In the genomic region with DNA sequence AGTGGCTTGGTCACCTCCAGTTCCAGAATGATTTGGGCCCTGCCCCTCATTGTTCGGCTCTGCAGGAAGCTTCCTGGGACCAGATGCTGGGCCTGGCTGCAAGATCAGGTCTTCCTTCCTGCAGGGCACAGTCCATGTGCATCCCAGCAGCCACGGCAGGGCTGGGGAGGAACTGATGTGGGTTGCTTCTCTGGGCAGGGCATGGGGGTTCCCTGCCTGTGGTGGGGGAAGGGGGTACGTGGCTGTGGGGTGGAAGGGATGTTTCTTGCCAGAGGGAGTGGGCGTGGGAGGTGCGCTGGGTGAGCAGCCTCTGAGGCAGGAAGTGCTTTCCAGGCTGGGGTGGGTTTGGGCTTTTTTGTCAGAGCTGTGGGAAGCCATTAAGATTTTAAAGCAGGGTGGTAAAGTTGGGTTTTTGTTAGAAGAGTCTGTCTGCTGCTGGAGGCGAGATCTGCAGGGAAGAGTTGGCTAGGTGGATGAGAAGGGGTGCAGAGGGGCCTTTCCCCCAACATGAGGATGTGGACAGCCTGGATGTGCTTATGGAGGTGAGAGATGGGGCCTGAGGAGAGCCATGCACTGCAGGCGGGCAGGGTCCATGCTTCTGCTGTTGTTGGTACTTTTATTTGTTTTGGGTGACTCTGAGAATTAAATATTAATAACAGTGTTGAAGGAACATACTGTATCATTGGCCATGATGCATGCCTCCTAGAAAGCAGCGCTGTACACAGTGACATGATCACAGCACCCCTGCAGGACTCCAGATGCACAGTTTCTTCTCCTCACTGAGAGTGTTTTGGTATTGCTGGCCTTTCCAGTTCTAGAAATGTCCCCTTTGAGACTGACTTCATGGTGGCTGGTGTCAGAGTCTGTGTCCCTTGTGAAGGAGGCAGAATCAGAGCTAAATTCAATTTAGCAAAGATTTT, we compare ENCODE assay signal across 10 cellular contexts. TPM values are rescaled to one million over a fixed set of nuclear protein-coding genes. Genes with fewer than 3 reads are reported as not detected.
DNase-seq lines count a peak whose midpoint lies in the region; FAIRE-seq and TF ChIP-seq lines count a peak whose summit lies in the region.
"Had no signal": no experiment of that assay in that cellular context is flagged by ENCODE, and none has a peak within 500 bp of the region (broad histone marks: within the 10 kb centered on the region; RNA-seq: fewer than 3 reads in every experiment).

No MANE protein-coding gene starts in this region.

- CTCF ChIA-PET in HEK293 (lab: Yijun Ruan, JAX), result interaction anchor here (0.7 kb wide), 1 partner anchor 127 kb away, joined by 3 read pairs; no protein-coding TSS in a partner anchor

- whole genome bisulfite sequencing in thyroid gland, 2 donors, result 81 to 89% methylated on average over 8 of the region's 8 CpGs

- H3K4me3 ChIP-seq in HEK293 (ENCODE audit: low read depth, low read length) (no peak overlapping the region), choroid plexus epithelial cell (ENCODE audit: low read depth, low read length) (no peak overlapping the region), thyroid gland (replicated peaks in 1 of 3) (no peak overlapping the region)

- no peak for TF ChIP-seq CTCF in HEK293 (tag by site-specific recombination; IDR thresholded peaks at IDR 0.05)
- TF ChIP-seq CTCF in choroid plexus epithelial cell (conservative IDR thresholded peaks at IDR 0.05; ENCODE audit: low read depth, low read length), result peak; percentile 13
- TF ChIP-seq CTCF in thyroid gland (IDR thresholded peaks at IDR 0.05), result no peak

- DNase-seq in UCSD-AML1 (lab: John Stamatoyannopoulos, UW; ENCODE audit: unreplicated experiment), result peak; percentile 71
- no peak for DNase-seq in choroid plexus epithelial cell (ENCODE audit: low read depth)
- DNase-seq in stimulated activated CD4-positive, alpha-beta T cell treated with anti-CD3 and anti-CD28 coated beads, Interleukin-4, amount 100 ng/mL, for 4 hours, result peak; percentile 31 to 59
- no peak for DNase-seq in thyroid gland
- no peak for DNase-seq in H54 (ENCODE audit: insufficient read length, low spot score)
- no peak for DNase-seq in HuH-7.5 (ENCODE audit: low spot score)
- DNase-seq in NCI-H187 (lab: John Stamatoyannopoulos, UW), result no peak
- DNase-seq: NCI-H2081 treated with DMSO at 0.1 percent for 48 hours, occipital lobe had no signal

- intact Hi-C loops in thyroid gland (cut with DNase I), result no loop called here

- no peak for FAIRE-seq in H54 (lab: Jason Lieb, UNC)

- H3K27ac ChIP-seq in HEK293 (ENCODE audit: extremely low read depth, low read depth, low read length) (no peak overlapping the region), thyroid gland (no peak overlapping the region)

- TF ChIP-seq POLR2A in thyroid gland (IDR thresholded peaks at IDR 0.05), result no peak
- TF ChIP-seq POLR2A in H54 (IDR thresholded peaks at IDR 0.05; ENCODE audit: low read depth, low read length), result no peak

- no peaks in the 10 kb centered on the region for H3K27me3 ChIP-seq in thyroid gland

- no peaks in the 10 kb centered on the region for H3K4me1 ChIP-seq in HEK293 (ENCODE audit: control insufficient read depth, insufficient read depth, low read length)
- H3K4me1 ChIP-seq in thyroid gland, result no peaks in the 10 kb centered on the region

- H3K9me3 ChIP-seq in HEK293 (ENCODE audit: control insufficient read depth, insufficient read depth, low read depth, low read length) (no peaks in the 10 kb centered on the region), thyroid gland (no peaks in the 10 kb centered on the region)

- POLR2A ChIA-PET in HEK293 (lab: Yijun Ruan, JAX), result no interaction called here

- H3K36me3 ChIP-seq in HEK293 (ENCODE audit: control insufficient read depth in 2 of 2, insufficient read depth in 1 of 2, low read length in 2 of 2) (peaks cover 2 to 7% of the 10 kb centered on the region in 2 experiments; a peak in 2 of 3 replicates), thyroid gland (no peaks in the 10 kb centered on the region)

TF ChIP-seq in HEK293, 187 proteins besides CTCF, POLR2A, EP300 and RAD21:
- TF ChIP-seq ZNF48 (tag by site-specific recombination; IDR thresholded peaks at IDR 0.05) (no peak), SETDB1 (IDR thresholded peaks at IDR 0.05; ENCODE audit: insufficient read length, low read length) (no peak), ZNF670 (tag by site-specific recombination; IDR thresholded peaks at IDR 0.05; ENCODE audit: low read depth) (no peak), ZFHX2 (tag by site-specific recombination; conservative IDR thresholded peaks at IDR 0.05) (peak; percentile 46; the same call in 1 of the 2 replicates)
- TF ChIP-seq, protein P1, sequence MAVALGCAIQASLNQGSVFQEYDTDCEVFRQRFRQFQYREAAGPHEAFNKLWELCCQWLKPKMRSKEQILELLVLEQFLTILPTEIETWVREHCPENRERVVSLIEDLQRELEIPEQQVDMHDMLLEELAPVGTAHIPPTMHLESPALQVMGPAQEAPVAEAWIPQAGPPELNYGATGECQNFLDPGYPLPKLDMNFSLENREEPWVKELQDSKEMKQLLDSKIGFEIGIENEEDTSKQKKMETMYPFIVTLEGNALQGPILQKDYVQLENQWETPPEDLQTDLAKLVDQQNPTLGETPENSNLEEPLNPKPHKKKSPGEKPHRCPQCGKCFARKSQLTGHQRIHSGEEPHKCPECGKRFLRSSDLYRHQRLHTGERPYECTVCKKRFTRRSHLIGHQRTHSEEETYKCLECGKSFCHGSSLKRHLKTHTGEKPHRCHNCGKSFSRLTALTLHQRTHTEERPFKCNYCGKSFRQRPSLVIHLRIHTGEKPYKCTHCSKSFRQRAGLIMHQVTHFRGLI (tag by site-specific recombination; IDR thresholded peaks at IDR 0.05), result no peak

RNA-seq across cellular contexts. Expression of a gene that starts 45.3 kb away (rescaled TPM):
- total RNA-seq in thyroid gland, result 10 to 100 TPM; 22.3 to 71.7 (median 27.3) TPM

Comparison
In these comparisons a context has a peak if more than half of its experiments do, and no peak if none do; other contexts are left out.
1. DNase-seq: peak in UCSD-AML1 (single experiment) and stimulated activated CD4-positive, alpha-beta T cell treated with anti-CD3 and anti-CD28 coated beads, Interleukin-4, amount 100 ng/mL, for 4 hours (2 of 2); none in choroid plexus epithelial cell (single experiment), thyroid gland (0 of 2), H54 (single experiment), HuH-7.5 (single experiment) and NCI-H187 (0 of 2).